ENCODE assay signal across 1 cellular context in the genomic region with DNA sequence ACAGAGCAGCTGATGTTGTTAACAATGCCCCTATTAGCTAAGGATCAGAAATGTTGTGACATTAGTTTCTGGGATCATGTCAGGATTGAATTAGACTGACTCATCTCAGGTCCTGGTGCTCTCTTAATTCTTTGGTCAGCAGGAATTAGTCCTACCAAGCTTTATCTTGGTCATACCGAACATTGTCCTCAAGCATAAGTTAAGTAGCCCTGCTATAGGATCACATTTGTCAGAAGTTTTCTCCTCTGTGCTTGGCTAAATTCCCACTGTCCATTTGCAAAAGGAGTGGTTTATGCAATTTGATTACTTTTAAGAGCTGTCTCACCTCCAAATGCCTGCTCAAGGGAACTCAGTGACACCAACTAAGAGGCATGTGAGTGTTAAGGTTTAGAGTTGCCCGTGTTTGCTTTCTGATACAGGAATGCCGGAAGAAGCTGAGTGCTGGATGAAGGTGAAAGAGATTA.
TF ChIP-seq lines count a peak whose summit lies in the region.

No MANE protein-coding gene starts in this region.

TF ChIP-seq in HepG2, 621 proteins besides CTCF, POLR2A, EP300 and RAD21:
- TF ChIP-seq, protein P1, sequence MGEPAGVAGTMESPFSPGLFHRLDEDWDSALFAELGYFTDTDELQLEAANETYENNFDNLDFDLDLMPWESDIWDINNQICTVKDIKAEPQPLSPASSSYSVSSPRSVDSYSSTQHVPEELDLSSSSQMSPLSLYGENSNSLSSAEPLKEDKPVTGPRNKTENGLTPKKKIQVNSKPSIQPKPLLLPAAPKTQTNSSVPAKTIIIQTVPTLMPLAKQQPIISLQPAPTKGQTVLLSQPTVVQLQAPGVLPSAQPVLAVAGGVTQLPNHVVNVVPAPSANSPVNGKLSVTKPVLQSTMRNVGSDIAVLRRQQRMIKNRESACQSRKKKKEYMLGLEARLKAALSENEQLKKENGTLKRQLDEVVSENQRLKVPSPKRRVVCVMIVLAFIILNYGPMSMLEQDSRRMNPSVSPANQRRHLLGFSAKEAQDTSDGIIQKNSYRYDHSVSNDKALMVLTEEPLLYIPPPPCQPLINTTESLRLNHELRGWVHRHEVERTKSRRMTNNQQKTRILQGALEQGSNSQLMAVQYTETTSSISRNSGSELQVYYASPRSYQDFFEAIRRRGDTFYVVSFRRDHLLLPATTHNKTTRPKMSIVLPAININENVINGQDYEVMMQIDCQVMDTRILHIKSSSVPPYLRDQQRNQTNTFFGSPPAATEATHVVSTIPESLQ (CRISPR knock-in tag; conservative IDR thresholded peaks at IDR 0.05): no peak
- TF ChIP-seq NFRKB (IDR thresholded peaks at IDR 0.05): no peak
- TF ChIP-seq SRY (CRISPR knock-in tag; IDR thresholded peaks at IDR 0.05): no peak
- no peak for TF ChIP-seq NR1H2 (CRISPR knock-in tag; IDR thresholded peaks at IDR 0.05; ENCODE audit: borderline replicate concordance, low read depth)
- TF ChIP-seq, protein P2, sequence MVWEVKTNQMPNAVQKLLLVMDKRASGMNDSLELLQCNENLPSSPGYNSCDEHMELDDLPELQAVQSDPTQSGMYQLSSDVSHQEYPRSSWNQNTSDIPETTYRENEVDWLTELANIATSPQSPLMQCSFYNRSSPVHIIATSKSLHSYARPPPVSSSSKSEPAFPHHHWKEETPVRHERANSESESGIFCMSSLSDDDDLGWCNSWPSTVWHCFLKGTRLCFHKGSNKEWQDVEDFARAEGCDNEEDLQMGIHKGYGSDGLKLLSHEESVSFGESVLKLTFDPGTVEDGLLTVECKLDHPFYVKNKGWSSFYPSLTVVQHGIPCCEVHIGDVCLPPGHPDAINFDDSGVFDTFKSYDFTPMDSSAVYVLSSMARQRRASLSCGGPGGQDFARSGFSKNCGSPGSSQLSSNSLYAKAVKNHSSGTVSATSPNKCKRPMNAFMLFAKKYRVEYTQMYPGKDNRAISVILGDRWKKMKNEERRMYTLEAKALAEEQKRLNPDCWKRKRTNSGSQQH (CRISPR knock-in tag; IDR thresholded peaks at IDR 0.05; ENCODE audit: low read depth): no peak
- no peak for TF ChIP-seq ZNF816 (CRISPR knock-in tag; IDR thresholded peaks at IDR 0.05; ENCODE audit: borderline replicate concordance)
- no peak for TF ChIP-seq KDM2A (CRISPR knock-in tag; IDR thresholded peaks at IDR 0.05; ENCODE audit: borderline replicate concordance, low read depth)
- no peak for TF ChIP-seq HNRNPLL (IDR thresholded peaks at IDR 0.05; ENCODE audit: low read depth, low read length, poor library complexity, severe bottlenecking)
- TF ChIP-seq GFI1 (CRISPR knock-in tag; IDR thresholded peaks at IDR 0.05; ENCODE audit: borderline replicate concordance): no peak
- TF ChIP-seq, protein P3, sequence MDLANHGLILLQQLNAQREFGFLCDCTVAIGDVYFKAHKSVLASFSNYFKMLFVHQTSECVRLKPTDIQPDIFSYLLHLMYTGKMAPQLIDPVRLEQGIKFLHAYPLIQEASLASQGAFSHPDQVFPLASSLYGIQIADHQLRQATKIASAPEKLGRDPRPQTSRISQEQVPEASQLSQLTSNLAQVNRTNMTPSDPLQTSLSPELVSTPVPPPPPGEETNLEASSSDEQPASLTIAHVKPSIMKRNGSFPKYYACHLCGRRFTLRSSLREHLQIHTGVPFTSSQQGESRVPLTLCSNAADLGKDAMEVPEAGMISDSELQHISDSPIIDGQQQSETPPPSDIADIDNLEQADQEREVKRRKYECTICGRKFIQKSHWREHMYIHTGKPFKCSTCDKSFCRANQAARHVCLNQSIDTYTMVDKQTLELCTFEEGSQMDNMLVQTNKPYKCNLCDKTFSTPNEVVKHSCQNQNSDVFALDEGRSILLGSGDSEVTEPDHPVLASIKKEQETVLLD (CRISPR knock-in tag; IDR thresholded peaks at IDR 0.05; ENCODE audit: low read depth): no peak
- TF ChIP-seq IRF2 (CRISPR knock-in tag; IDR thresholded peaks at IDR 0.05): no peak
- no peak for TF ChIP-seq ZNF326 (CRISPR knock-in tag; IDR thresholded peaks at IDR 0.05; ENCODE audit: borderline replicate concordance)
- no peak for TF ChIP-seq ZNF232 (CRISPR knock-in tag; IDR thresholded peaks at IDR 0.05; ENCODE audit: borderline replicate concordance)
- TF ChIP-seq ZNF546 (CRISPR knock-in tag; conservative IDR thresholded peaks at IDR 0.05): no peak
- no peak for TF ChIP-seq PHB2 (IDR thresholded peaks at IDR 0.05; ENCODE audit: partially characterized antibody)
